In genomic region chr14:105314287-105315185, GRCh38 we compare ENCODE assay signal across 8 cellular contexts. TPM values are rescaled to one million over a fixed set of nuclear protein-coding genes. Genes with fewer than 3 reads are reported as not detected.
A peak's percentile ranks its signal among the peaks of the same experiment; 100 is the strongest.
DNase-seq lines count a peak whose midpoint lies in the region; ATAC-seq, FAIRE-seq and TF ChIP-seq lines count a peak whose summit lies in the region.

Gene PACS2, plus strand, starts transcription at chr14:105314748. Its CDS starts 171 bp downstream, at chr14:105314919.

- FAIRE-seq in H1 (lab: Jason Lieb, UNC) = no peak

- no peak within 1 kb of the TSS for H2BK120ac ChIP-seq in H1 (replicated peaks; ENCODE audit: low read depth, low read length)
- H2BK120ac ChIP-seq in mesenchymal stem cell (ENCODE audit: low read depth, low read length) = peak within 1 kb of the TSS; percentile 91

- peak within 1 kb of the TSS; percentile 86 for H4K5ac ChIP-seq in H1 (ENCODE audit: insufficient read length, low read depth, low read length)

- H2AK5ac ChIP-seq in H1 (ENCODE audit: low read depth, low read length) (no peak within 1 kb of the TSS; the same call in 1 of the 2 replicates), mesenchymal stem cell (ENCODE audit: low read length, severe bottlenecking) (no peak within 1 kb of the TSS)

- TF ChIP-seq POLR2A in GM19193 (IDR thresholded peaks at IDR 0.05; ENCODE audit: extremely low read depth, insufficient read depth, insufficient read length) (peak; percentile 43), H1 (IDR thresholded peaks at IDR 0.05; ENCODE audit: control extremely low read depth in 1 of 2, low read depth in 2 of 2, low read length in 2 of 2) (no peak)

- TF ChIP-seq EP300 in H1 (IDR thresholded peaks at IDR 0.05; ENCODE audit: borderline replicate concordance in 1 of 2, low read depth in 2 of 2, low read length in 2 of 2) = no peak

- no peaks in the 10 kb centered on the region for H3K36me3 ChIP-seq in BE2C
- no peaks in the 10 kb centered on the region for H3K36me3 ChIP-seq in H1 (ENCODE audit: control insufficient read depth in 2 of 4, insufficient read depth in 4 of 4, low read length in 3 of 4)
- no peaks in the 10 kb centered on the region for H3K36me3 ChIP-seq in mesenchymal stem cell (ENCODE audit: control insufficient read depth in 1 of 2, insufficient read depth in 2 of 2, low read depth in 1 of 2, low read length in 2 of 2)

- WGBS in H1 (ENCODE audit: extremely low coverage in 1 of 2, insufficient coverage in 1 of 2, insufficient read length in 1 of 2, insufficient replicate concordance in 2 of 2, low coverage in 1 of 2, low lambda C conversion rate in 2 of 2, missing lambda C conversion rate in 1 of 2), 2 experiments = 1% methylated on average over 17 of the region's 160 CpGs; no CpG with 5 or more reads in 1 of the 2 experiments
- WGBS in mesenchymal stem cell = under 1% methylated on average over 28 of the region's 160 CpGs

- H4K91ac ChIP-seq in H1 (replicated peaks; ENCODE audit: insufficient read length, low read length) (peak within 1 kb of the TSS; percentile 81), mesenchymal stem cell (ENCODE audit: low read length) (peak within 1 kb of the TSS; percentile 60)

- peak within 1 kb of the TSS; percentile 62 for H3K4me3 ChIP-seq in BE2C (ENCODE audit: low read depth, low read length)
- H3K4me3 ChIP-seq in H1 (ENCODE audit: extremely low read depth in 1 of 4, insufficient read depth in 2 of 4, low read depth in 3 of 4, low read length in 4 of 4) = peak within 1 kb of the TSS; percentile 60 to 78 (median 74)
- peak within 1 kb of the TSS; percentile 92 for H3K4me3 ChIP-seq in mesenchymal stem cell (ENCODE audit: insufficient read depth in 1 of 2, low read depth in 1 of 2, low read length in 2 of 2)

- CTCF ChIA-PET in activated CD8-positive, alpha-beta memory T cell treated with anti-CD3 and anti-CD28 coated beads for 36 hours (lab: Charles Lee) = interaction anchor here (1.1 to 1.3 kb wide), 3 partner anchors 13 to 175 kb away, joined by 3 read pairs; partner anchors contain the start of gene BRF1
- CTCF ChIA-PET in H1 (lab: Charles Lee; ENCODE audit: partially characterized antibody) = interaction anchor here (0.5 to 1.6 kb wide), 8 partner anchors 9 to 176 kb away, joined by 3 to 5 read pairs (median 3); partner anchors contain the start of gene JAG2

- H3K18ac ChIP-seq in H1 (ENCODE audit: extremely low read depth, low read length) = peak within 1 kb of the TSS; percentile 36
- H3K18ac ChIP-seq in mesenchymal stem cell (ENCODE audit: low read depth in 1 of 2, low read length in 2 of 2) = peak within 1 kb of the TSS; percentile 69 to 84

- H3K4me2 ChIP-seq in H1 (ENCODE audit: insufficient read depth in 1 of 2, low read depth in 2 of 2, low read length in 2 of 2) = peak within 1 kb of the TSS; percentile 82 to 94
- H3K4me2 ChIP-seq in mesenchymal stem cell (ENCODE audit: low read length, poor library complexity, severe bottlenecking) = peak within 1 kb of the TSS; percentile 73

- H3K9me3 ChIP-seq in BE2C (no peaks in the 10 kb centered on the region), H1 (ENCODE audit: insufficient read depth in 2 of 2, low read depth in 1 of 2, low read length in 1 of 2) (no peaks in the 10 kb centered on the region), mesenchymal stem cell (ENCODE audit: control insufficient read depth, low read length) (no peaks in the 10 kb centered on the region)

- H3K14ac ChIP-seq in H1 (ENCODE audit: insufficient read length) (no peak within 1 kb of the TSS), mesenchymal stem cell (ENCODE audit: low read length in 2 of 2) (peak within 1 kb of the TSS in 1 of 2 experiments; percentile 93)

- H3K79me1 ChIP-seq in H1 (ENCODE audit: low read depth, low read length) = peaks cover 16% of the 10 kb centered on the region
- H3K79me1 ChIP-seq in mesenchymal stem cell (replicated peaks; ENCODE audit: low read length, poor library complexity, severe bottlenecking) = peaks cover 15% of the 10 kb centered on the region

- DNase-seq in BE2C (peak; percentile 81), NCI-H748 treated with DMSO at 0.1 percent for 48 hours (lab: John Stamatoyannopoulos, UW) (peak; percentile 72), H1 (ENCODE audit: low read depth in 1 of 2, low spot score in 2 of 2) (peak; percentile 36 to 85), mesenchymal stem cell (peak; percentile 81)
- peak; percentile 70 for DNase-seq in stimulated activated CD8-positive, alpha-beta memory T cell treated with anti-CD3 and anti-CD28 coated beads, Interleukin-12 subunit alpha, Interleukin-12 subunit beta, amount 100 ng/mL, for 4 hours (ENCODE audit: low read depth)

- H3K4me1 ChIP-seq in BE2C (peaks cover 5% of the 10 kb centered on the region; the same call in 1 of the 2 replicates), H1 (replicated peaks in 1 of 4; ENCODE audit: control insufficient read depth in 3 of 4, insufficient read depth in 4 of 4, low read length in 3 of 4) (peaks cover 0 to 16% (median 9%) of the 10 kb centered on the region in 4 experiments; a peak in 6 of 7 replicates), mesenchymal stem cell (ENCODE audit: control insufficient read depth, insufficient read depth, low read depth, low read length) (peaks cover 21% of the 10 kb centered on the region)

- no peak for TF ChIP-seq RAD21 in H1 (IDR thresholded peaks at IDR 0.05 in 1 of 2, conservative IDR thresholded peaks at IDR 0.05 in 1 of 2; ENCODE audit: low read depth in 2 of 2, low read length in 2 of 2)

- H4K8ac ChIP-seq in H1 (ENCODE audit: extremely low read depth, insufficient read depth, low read length) (peak within 1 kb of the TSS; percentile 62), mesenchymal stem cell (ENCODE audit: low read length) (peak within 1 kb of the TSS; percentile 96)

- ATAC-seq in HG03432 (IDR thresholded peaks at IDR 0.05; ENCODE audit: unreplicated experiment) = peak; percentile 70

- peaks cover 7 to 24% of the 10 kb centered on the region in 2 experiments for H4K20me1 ChIP-seq in H1 (replicated peaks in 1 of 2; ENCODE audit: control insufficient read depth in 1 of 2, insufficient read depth in 2 of 2, low read length in 2 of 2)

- no peak within 1 kb of the TSS for H3K27ac ChIP-seq in H1 (ENCODE audit: low read depth, low read length)
- no peak within 1 kb of the TSS for H3K27ac ChIP-seq in mesenchymal stem cell (ENCODE audit: low read length, poor library complexity, severe bottlenecking)

- H2AFZ ChIP-seq in H1 (ENCODE audit: low read length) (peak within 1 kb of the TSS; percentile 43; the same call in 1 of the 2 replicates), mesenchymal stem cell (ENCODE audit: low read depth, low read length) (no peak within 1 kb of the TSS)

- no peak within 1 kb of the TSS for H2BK20ac ChIP-seq in H1 (ENCODE audit: low read length)

- H3K9ac ChIP-seq in H1 (replicated peaks in 1 of 4; ENCODE audit: extremely low read depth in 1 of 4, low read depth in 3 of 4, low read length in 3 of 4) (peak within 1 kb of the TSS in 2 of 4 experiments; percentile 8 to 34; a peak in 4 of 7 replicates), mesenchymal stem cell (ENCODE audit: low read length) (peak within 1 kb of the TSS; percentile 85)

- H3K56ac ChIP-seq in H1 (replicated peaks; ENCODE audit: insufficient read length, low read depth, low read length) = no peak within 1 kb of the TSS

- H3K79me2 ChIP-seq in H1 (ENCODE audit: control insufficient read depth in 1 of 2, insufficient read depth in 2 of 2, low read length in 2 of 2) = peaks cover 7 to 34% of the 10 kb centered on the region in 2 experiments; a peak in 3 of 4 replicates

- H3K23me2 ChIP-seq in H1 (ENCODE audit: low read depth, low read length) = peaks cover 7% of the 10 kb centered on the region; the same call in 1 of the 2 replicates

- H2BK15ac ChIP-seq in H1 (ENCODE audit: low read length) = no peak within 1 kb of the TSS
- peak within 1 kb of the TSS; percentile 55 for H2BK15ac ChIP-seq in mesenchymal stem cell (ENCODE audit: low read depth, poor library complexity, severe bottlenecking)

- H2BK12ac ChIP-seq in H1 (ENCODE audit: low read depth, low read length) (peak within 1 kb of the TSS; percentile 43; the same call in 1 of the 2 replicates), mesenchymal stem cell (ENCODE audit: low read length in 2 of 2) (peak within 1 kb of the TSS; percentile 29 to 55)

- TF ChIP-seq CTCF in BE2C (IDR thresholded peaks at IDR 0.05; ENCODE audit: low read depth, low read length) (no peak), H1 (IDR thresholded peaks at IDR 0.05; ENCODE audit: control extremely low read depth in 1 of 3, insufficient read depth in 1 of 3, low read depth in 1 of 3, low read length in 3 of 3) (no peak)

- H3K27me3 ChIP-seq in BE2C (no peaks in the 10 kb centered on the region), H1 (replicated peaks in 1 of 4; ENCODE audit: control insufficient read depth in 3 of 4, extremely low read depth in 1 of 4, insufficient read depth in 3 of 4, low read length in 3 of 4) (peaks cover 0 to 4% (median 0%) of the 10 kb centered on the region in 4 experiments; a peak in 1 of 7 replicates), mesenchymal stem cell (ENCODE audit: control insufficient read depth in 1 of 2, insufficient read depth in 1 of 2, low read length in 2 of 2) (no peaks in the 10 kb centered on the region)

- H2BK5ac ChIP-seq in H1 (ENCODE audit: low read depth, low read length) (peak within 1 kb of the TSS; percentile 44; the same call in 1 of the 2 replicates), mesenchymal stem cell (ENCODE audit: low read depth, low read length, poor library complexity, severe bottlenecking) (no peak within 1 kb of the TSS)

- POLR2A ChIA-PET in activated CD8-positive, alpha-beta memory T cell treated with anti-CD3 and anti-CD28 coated beads for 36 hours (lab: Charles Lee) = interaction anchor here (0.5 to 4.3 kb wide), 6 partner anchors 14 to 284 kb away, joined by 3 to 33 read pairs (median 6); partner anchors contain the start of genes BRF1 and BTBD6
- POLR2A ChIA-PET in H1 (lab: Charles Lee; ENCODE audit: partially characterized antibody) = interaction anchor here (0.6 to 1.2 kb wide), 7 partner anchors 9 to 97 kb away, joined by 3 to 4 read pairs (median 3); no protein-coding TSS in a partner anchor

- H3K23ac ChIP-seq in H1 (ENCODE audit: insufficient read length) = no peak within 1 kb of the TSS
- H3K23ac ChIP-seq in mesenchymal stem cell (ENCODE audit: low read length in 2 of 2) = peak within 1 kb of the TSS in 1 of 2 experiments; percentile 81

- peak within 1 kb of the TSS; percentile 85 for H3K4ac ChIP-seq in H1 (replicated peaks; ENCODE audit: insufficient read length, low read depth, low read length)
- peak within 1 kb of the TSS; percentile 41 to 71 for H3K4ac ChIP-seq in mesenchymal stem cell (ENCODE audit: low read depth in 1 of 2, low read length in 2 of 2)

RNA-seq across cellular contexts. Expression of gene PACS2, which starts in this region (rescaled TPM):
- polyA plus RNA-seq in BE2C (2012; ENCODE audit: insufficient read depth, insufficient read length, low read depth) = 22.5 TPM
- total RNA-seq in activated CD8-positive, alpha-beta memory T cell treated with anti-CD3 and anti-CD28 coated beads for 36 hours = 10 to 100 TPM; 33.2 to 33.8 TPM
- total RNA-seq in H1 (2021; fragmentation: NEBNext Ultra II Directional; extraction: Animal tissue kit (Norgen Biotek cat#: 25700)) = 62.3 and 62.8 TPM in 2 replicates
- polyA plus RNA-seq in H1 (2011; rRNA removed) = 38.0 and 65.4 TPM in 2 replicates
- 57.3 TPM for polyA plus RNA-seq in H1 (2011; cell fraction: cytosol; rRNA removed)
- polyA plus RNA-seq in H1 (2011; cell fraction: nucleus; rRNA removed) = 306 TPM
- 54.5 to 72.8 TPM (median 68.7 TPM) in 4 replicates for polyA plus RNA-seq in H1 (2012, experiment 1 of 2)
- polyA plus RNA-seq in H1 (2012, experiment 2 of 2) = 42.3 TPM
- polyA plus RNA-seq in H1 (2013, experiment 1 of 2) = 35.8 TPM
- polyA plus RNA-seq in H1 (2013, experiment 2 of 2) = 33.2 TPM
- 28.2 and 33.0 TPM in 2 replicates for polyA minus RNA-seq in H1 (2011; rRNA and poly(A)+ RNA removed)
- 49.0 TPM for polyA minus RNA-seq in H1 (2011; cell fraction: cytosol; rRNA and poly(A)+ RNA removed)
- polyA minus RNA-seq in H1 (2011; cell fraction: nucleus; rRNA and poly(A)+ RNA removed) = 88.7 TPM
- polyA plus RNA-seq in mesenchymal stem cell (2013, experiment 1 of 2) = 39.0 TPM
- 35.9 TPM for polyA plus RNA-seq in mesenchymal stem cell (2013, experiment 2 of 2)
